In genomic region chr17:57862990-57863667, GRCh38 we compare ENCODE assay signal across 1 cellular context.
A peak's percentile ranks its signal among the peaks of the same experiment; 100 is the strongest.
TF ChIP-seq lines count a peak whose summit lies in the region.

No MANE protein-coding gene starts in this region.

TF ChIP-seq in HepG2, 621 proteins besides CTCF, POLR2A, EP300 and RAD21 (continues in another document):
- TF ChIP-seq HNF4A (CRISPR knock-in tag; IDR thresholded peaks at IDR 0.05) (peak; percentile 55; the same call in 1 of the 2 replicates), KMT2B (CRISPR knock-in tag; IDR thresholded peaks at IDR 0.05) (peak; percentile 42; the same call in 1 of the 2 replicates), ZFP91 (CRISPR knock-in tag; IDR thresholded peaks at IDR 0.05; ENCODE audit: borderline replicate concordance) (peak; percentile 15; the same call in 1 of the 2 replicates), ARNT (IDR thresholded peaks at IDR 0.05) (no peak), SALL2 (CRISPR knock-in tag; IDR thresholded peaks at IDR 0.05) (0 out of 2 replicates have a peak, but pooled peaks have one; percentile 56), BRF2 (CRISPR knock-in tag; IDR thresholded peaks at IDR 0.05) (peak; percentile 67; the same call in 1 of the 2 replicates), ZNF687 (CRISPR knock-in tag; IDR thresholded peaks at IDR 0.05) (peak; percentile 57), XRCC5 (optimal IDR thresholded peaks at IDR 0.05; ENCODE audit: low read length) (peak; percentile 39), ZNF572 (CRISPR knock-in tag; IDR thresholded peaks at IDR 0.05) (peak; percentile 88; the same call in 1 of the 2 replicates), GABPA (IDR thresholded peaks at IDR 0.05; ENCODE audit: low read depth, low read length) (no peak), GABPA (CRISPR knock-in tag; IDR thresholded peaks at IDR 0.05; ENCODE audit: low read depth) (0 out of 2 replicates have a peak, but pooled peaks have one; percentile 37), HMGXB3 (CRISPR knock-in tag; IDR thresholded peaks at IDR 0.05; ENCODE audit: borderline replicate concordance) (peak; percentile 100), MAX (IDR thresholded peaks at IDR 0.05) (no peak), ZMYM4 (CRISPR knock-in tag; IDR thresholded peaks at IDR 0.05) (peak; percentile 69), ZNF138 (CRISPR knock-in tag; IDR thresholded peaks at IDR 0.05; ENCODE audit: low read depth) (no peak), ZNF644 (CRISPR knock-in tag; IDR thresholded peaks at IDR 0.05; ENCODE audit: low read depth) (peak; percentile 58), SALL1 (CRISPR knock-in tag; IDR thresholded peaks at IDR 0.05) (peak; percentile 73), HNF1B (CRISPR knock-in tag; IDR thresholded peaks at IDR 0.05) (peak; percentile 60), ZNF256 (CRISPR knock-in tag; conservative IDR thresholded peaks at IDR 0.05) (0 out of 2 replicates have a peak, but pooled peaks have one; percentile 25), ZFX (CRISPR knock-in tag; IDR thresholded peaks at IDR 0.05; ENCODE audit: low read depth) (peak; percentile 90), ZNF280B (CRISPR knock-in tag; IDR thresholded peaks at IDR 0.05; ENCODE audit: borderline replicate concordance) (peak; percentile 44; the same call in 1 of the 2 replicates), CENPX (CRISPR knock-in tag; IDR thresholded peaks at IDR 0.05) (no peak), ZNF263 (CRISPR knock-in tag; IDR thresholded peaks at IDR 0.05) (peak; percentile 52), ZNF691 (CRISPR knock-in tag; IDR thresholded peaks at IDR 0.05; ENCODE audit: borderline replicate concordance, low read depth) (0 out of 2 replicates have a peak, but pooled peaks have one; percentile 27), ZBTB8A (CRISPR knock-in tag; IDR thresholded peaks at IDR 0.05; ENCODE audit: borderline replicate concordance, low read depth) (no peak), PRDM4 (CRISPR knock-in tag; IDR thresholded peaks at IDR 0.05; ENCODE audit: borderline replicate concordance) (no peak), TCF7L2 (IDR thresholded peaks at IDR 0.05; ENCODE audit: low read depth, low read length) (no peak), ZNF24 (IDR thresholded peaks at IDR 0.05) (0 out of 2 replicates have a peak, but pooled peaks have one; percentile 28), IRF1 (CRISPR knock-in tag; IDR thresholded peaks at IDR 0.05; ENCODE audit: low read depth) (no peak), TRIM24 (CRISPR knock-in tag; IDR thresholded peaks at IDR 0.05) (no peak), HOXA9 (CRISPR knock-in tag; IDR thresholded peaks at IDR 0.05; ENCODE audit: borderline replicate concordance) (no peak), GMEB1 (CRISPR knock-in tag; IDR thresholded peaks at IDR 0.05; ENCODE audit: borderline replicate concordance) (no peak)
